ENCODE assay signal across 8 cellular contexts in the genomic region with DNA sequence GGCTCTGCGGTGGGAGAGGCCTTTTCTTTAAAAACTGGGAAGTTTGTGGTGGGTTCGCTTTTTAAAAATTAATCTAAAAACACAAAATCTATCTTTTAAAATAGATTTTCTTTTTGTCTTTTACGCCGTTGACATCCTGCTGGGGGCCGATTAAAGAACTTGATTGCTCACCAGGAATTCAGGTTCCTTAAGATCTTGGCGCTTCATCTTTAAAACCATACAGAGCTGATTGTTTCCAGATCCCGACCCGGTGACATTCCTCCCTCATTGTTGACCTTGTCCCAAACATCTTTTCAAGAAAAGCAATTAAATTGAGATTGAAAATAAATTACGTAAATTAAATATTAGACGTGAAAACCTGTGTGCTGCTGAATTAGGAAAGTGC. TPM values are rescaled to one million over a fixed set of nuclear protein-coding genes. Genes with fewer than 3 reads are reported as not detected.
DNase-seq lines count a peak whose midpoint lies in the region; TF ChIP-seq lines count a peak whose summit lies in the region.

No MANE protein-coding gene starts in this region.

- H3K4me2 ChIP-seq in parathyroid adenoma (ENCODE audit: low read length): peak overlapping the region; percentile 92

- H3K4me1 Mint-ChIP-seq in Calu3 (ENCODE audit: low read depth, unreplicated experiment): peaks cover 25% of the 10 kb centered on the region

- H3K9ac ChIP-seq in parathyroid adenoma: no peak overlapping the region

- no peaks in the 10 kb centered on the region for H3K9me3 ChIP-seq in SJCRH30 (replicated peaks)
- H3K9me3 ChIP-seq in esophagus squamous epithelium: no peaks in the 10 kb centered on the region
- H3K9me3 ChIP-seq in parathyroid adenoma (ENCODE audit: control insufficient read depth, low read length): no peaks in the 10 kb centered on the region

- H3K27me3 ChIP-seq in SJCRH30 (no peaks in the 10 kb centered on the region), esophagus squamous epithelium (no peaks in the 10 kb centered on the region), parathyroid adenoma (ENCODE audit: control insufficient read depth, insufficient read depth, low read length) (no peaks in the 10 kb centered on the region)

- peaks cover 10% of the 10 kb centered on the region for H3K79me2 ChIP-seq in parathyroid adenoma

- H3K9me3 Mint-ChIP-seq in Calu3 (ENCODE audit: low read depth, unreplicated experiment): no peaks in the 10 kb centered on the region

- peak overlapping the region; percentile 84 for H3K4me3 ChIP-seq in SJCRH30
- H3K4me3 ChIP-seq in esophagus squamous epithelium: peak overlapping the region; percentile 73 to 90 (median 78)
- H3K4me3 ChIP-seq in parathyroid adenoma (ENCODE audit: low read depth, low read length): peak overlapping the region; percentile 80

- no peaks in the 10 kb centered on the region; the same call in 1 of the 2 replicates for H3K36me3 ChIP-seq in SJCRH30
- no peaks in the 10 kb centered on the region for H3K36me3 ChIP-seq in esophagus squamous epithelium
- no peaks in the 10 kb centered on the region for H3K36me3 ChIP-seq in parathyroid adenoma (ENCODE audit: control insufficient read depth, insufficient read depth, low read length)

- H3K4me1 ChIP-seq in SJCRH30 (peaks cover 8% of the 10 kb centered on the region), esophagus squamous epithelium (peaks cover 12 to 37% (median 12%) of the 10 kb centered on the region in 3 donors), parathyroid adenoma (no peaks in the 10 kb centered on the region)

- TF ChIP-seq CTCF in Calu3 (IDR thresholded peaks at IDR 0.05; ENCODE audit: unreplicated experiment) (no peak), esophagus squamous epithelium (IDR thresholded peaks at IDR 0.05) (no peak), parathyroid adenoma (IDR thresholded peaks at IDR 0.05) (no peak)

- 7 to 11% methylated on average over 9 to 10 of the region's 10 CpGs for WGBS in esophagus squamous epithelium, 2 donors

- DNase-seq in Calu3 (no peak), SJCRH30 (no peak), esophagus squamous epithelium (lab: John Stamatoyannopoulos, UW) (no peak), NCI-H526 treated with DMSO at 0.1 percent for 48 hours (lab: John Stamatoyannopoulos, UW) (no peak), posterior cingulate gyrus (no peak)
- DNase-seq in activated CD4-positive, CD25-positive, alpha-beta regulatory T cell (lab: John Stamatoyannopoulos, UW): no peak
- DNase-seq in stimulated activated CD8-positive, alpha-beta memory T cell treated with anti-CD3 and anti-CD28 coated beads, Interleukin-4, amount 100 ng/mL, for 48 hours: no peak

- peak overlapping the region; percentile 68 for H3K27ac ChIP-seq in SJCRH30
- H3K27ac ChIP-seq in esophagus squamous epithelium: peak overlapping the region; percentile 75 to 94 (median 86)
- peak overlapping the region; percentile 74 for H3K27ac ChIP-seq in parathyroid adenoma

- no peak for TF ChIP-seq POLR2A in esophagus squamous epithelium (IDR thresholded peaks at IDR 0.05)

- H2AFZ ChIP-seq in parathyroid adenoma: peak overlapping the region; percentile 73

- peak overlapping the region; percentile 98 for H3K4me3 Mint-ChIP-seq in Calu3 (ENCODE audit: low read depth, unreplicated experiment)

- H3K27me3 Mint-ChIP-seq in Calu3 (ENCODE audit: unreplicated experiment): peaks cover 8% of the 10 kb centered on the region

- intact Hi-C loops in Calu3 (cut with micrococcal nuclease; ENCODE audit: unreplicated experiment) (loop anchor here (1.0 to 2.0 kb wide), 2 partner anchors 12 to 26 kb away; no protein-coding TSS in a partner anchor), esophagus squamous epithelium (cut with DNase I) (no loop called here), posterior cingulate gyrus (cut with DNase I) (loop anchor here (1.0 to 5.0 kb wide), 3 partner anchors 18 to 36 kb away; no protein-coding TSS in a partner anchor)

- H3K36me3 Mint-ChIP-seq in Calu3 (ENCODE audit: insufficient read depth, unreplicated experiment): peaks cover 24% of the 10 kb centered on the region

- CTCF ChIA-PET in Calu3 (lab: Charles Lee): interaction anchor here (0.8 to 3.0 kb wide), 5 partner anchors 10 to 37 kb away, joined by 3 to 31 read pairs (median 4); no protein-coding TSS in a partner anchor

- BruUV-seq in Calu3 (replicated peaks; lab: Mats Ljungman, UMichigan): no TSS peak

- peak overlapping the region; percentile 74 for H3K27ac Mint-ChIP-seq in Calu3 (ENCODE audit: unreplicated experiment)

RNA-seq across cellular contexts. Expression of a gene that starts 0.5 kb away (rescaled TPM):
- total RNA-seq in Calu3 (2022) (3.9 and 4.8 TPM in 2 replicates), esophagus squamous epithelium (1 to 10 TPM in 2 of 4 donors, under 1 TPM in 2; 0.34 to 3.3 (median 1.4) TPM)
- total RNA-seq in SJCRH30 (2014; rRNA removed; shearing (Covaris generic)): 6.2 and 7.6 TPM in 2 replicates
